In the genomic region with DNA sequence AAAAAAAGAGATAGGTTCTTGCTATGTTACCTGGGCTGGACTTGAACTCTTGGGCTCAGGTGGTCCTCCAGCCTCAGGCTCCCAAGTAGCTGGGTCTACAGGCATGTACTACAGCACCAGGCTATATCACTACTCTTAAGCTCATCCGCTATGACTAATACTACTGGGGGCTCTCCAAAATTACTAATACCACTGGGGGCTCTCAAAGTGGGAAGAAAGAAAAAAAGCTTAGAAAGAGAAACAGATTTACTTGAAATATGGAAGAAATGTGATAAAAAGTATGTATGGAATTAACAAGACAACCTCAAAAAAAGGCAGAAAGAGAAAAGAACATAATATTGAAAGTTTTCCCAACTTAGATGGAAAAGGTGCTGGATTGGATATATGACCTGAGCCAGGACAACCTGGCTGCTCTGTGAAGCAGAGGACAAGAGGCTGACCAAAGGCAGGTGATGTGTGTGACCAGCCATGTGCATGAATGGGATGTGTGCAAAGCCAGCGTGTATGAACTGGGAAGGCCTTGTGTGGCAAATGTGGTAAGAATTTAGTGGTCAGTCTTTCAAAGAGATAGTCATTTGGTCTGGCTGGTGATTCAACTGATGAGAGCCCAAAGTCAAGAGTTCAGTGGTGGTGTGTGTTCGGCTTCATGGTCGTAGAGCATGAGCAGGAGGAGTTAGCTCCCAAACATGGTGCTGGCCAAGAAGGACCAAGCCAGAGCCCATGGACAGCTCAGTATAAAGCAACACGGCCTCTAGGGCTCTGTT, we compare ENCODE assay signal across 11 cellular contexts.
DNase-seq lines count a peak whose midpoint lies in the region; ATAC-seq and TF ChIP-seq lines count a peak whose summit lies in the region.
"Had no signal": no experiment of that assay in that cellular context is flagged by ENCODE, and none has a peak within 500 bp of the region (broad histone marks: within the 10 kb centered on the region; RNA-seq: fewer than 3 reads in every experiment).

No MANE protein-coding gene starts in this region.

- H3K36me3 ChIP-seq in vagina (no peaks in the 10 kb centered on the region), lower lobe of right lung (peaks cover 36% of the 10 kb centered on the region), esophagus squamous epithelium (peaks cover 0 to 16% (median 0%) of the 10 kb centered on the region in 3 donors)

- TF ChIP-seq CTCF in vagina (IDR thresholded peaks at IDR 0.05) (no peak), lower lobe of right lung (IDR thresholded peaks at IDR 0.05) (no peak), esophagus squamous epithelium (IDR thresholded peaks at IDR 0.05) (no peak)

- H3K9me3 Mint-ChIP-seq in activated naive CD4-positive, alpha-beta T cell treated with anti-CD3 and anti-CD28 coated beads for 36 hours: no peaks in the 10 kb centered on the region
- H3K9me3 Mint-ChIP-seq in stimulated activated naive B cell treated with anti-CD40 and anti-IgM and Interleukin-4, amounts not matched to agents 10 μg/mL and 1 μg/mL and 100 μg/mL, for 72 hours: no peaks in the 10 kb centered on the region
- H3K9me3 Mint-ChIP-seq: neural crest cell had no signal

- TF ChIP-seq POLR2A in vagina (IDR thresholded peaks at IDR 0.05): no peak
- TF ChIP-seq POLR2A in esophagus squamous epithelium (IDR thresholded peaks at IDR 0.05): no peak

- DNase-seq in activated naive CD4-positive, alpha-beta T cell treated with anti-CD3 and anti-CD28 coated beads for 36 hours: no peak
- no peak for DNase-seq in activated naive CD4-positive, alpha-beta T cell treated with Interleukin-2 at 50 U/mL for 16 hours
- peak; percentile 85 for DNase-seq in amniotic epithelial cell (ENCODE audit: low read depth)
- DNase-seq in stimulated activated naive B cell treated with anti-CD40 and anti-IgM and Interleukin-4, amounts not matched to agents 10 μg/mL and 1 μg/mL and 100 μg/mL, for 72 hours: no peak
- DNase-seq in vagina (ENCODE audit: extremely low spot score in 2 of 2): no peak
- no peak for DNase-seq in lower lobe of right lung
- no peak for DNase-seq in esophagus squamous epithelium (lab: John Stamatoyannopoulos, UW)
- DNase-seq: hippocampal formation, NCI-H1105 had no signal

- intact Hi-C loops in activated naive CD4-positive, alpha-beta T cell treated with anti-CD3 and anti-CD28 coated beads for 36 hours (cut with micrococcal nuclease): loop anchor here (10.0 kb wide), 1 partner anchor 218 kb away; no protein-coding TSS in a partner anchor
- intact Hi-C loops in vagina (cut with DNase I) (no loop called here), lower lobe of right lung (cut with DNase I) (no loop called here), esophagus squamous epithelium (cut with DNase I) (no loop called here)

- WGBS in esophagus squamous epithelium, 2 donors: 77 to 97% methylated on average over 5 of the region's 5 CpGs

- H3K27ac ChIP-seq in vagina (no peak overlapping the region), lower lobe of right lung (no peak overlapping the region), esophagus squamous epithelium (no peak overlapping the region)

- H3K27me3 ChIP-seq in vagina: no peaks in the 10 kb centered on the region
- H3K27me3 ChIP-seq in lower lobe of right lung (ENCODE audit: low read depth): no peaks in the 10 kb centered on the region
- H3K27me3 ChIP-seq in esophagus squamous epithelium: no peaks in the 10 kb centered on the region

- ATAC-seq in HG03108 (IDR thresholded peaks at IDR 0.05; ENCODE audit: unreplicated experiment) (peak; percentile 53), lower lobe of right lung (no peak)
- peak; percentile 29 to 57 for ATAC-seq in stimulated activated naive B cell treated with anti-CD40 and anti-IgM and Interleukin-4, amounts not matched to agents 10 μg/mL and 1 μg/mL and 100 μg/mL, for 72 hours (replicated peaks)

- peak overlapping the region; percentile 90 for H3K27ac Mint-ChIP-seq in activated naive CD4-positive, alpha-beta T cell treated with anti-CD3 and anti-CD28 coated beads for 36 hours
- peak overlapping the region; percentile 39 for H3K27ac Mint-ChIP-seq in stimulated activated naive B cell treated with anti-CD40 and anti-IgM and Interleukin-4, amounts not matched to agents 10 μg/mL and 1 μg/mL and 100 μg/mL, for 72 hours

- CTCF ChIA-PET in activated naive CD4-positive, alpha-beta T cell treated with anti-CD3 and anti-CD28 coated beads for 36 hours (lab: Charles Lee): interaction anchor here (0.5 to 2.2 kb wide), 3 partner anchors 15 to 911 kb away, joined by 3 to 10 read pairs (median 3); no protein-coding TSS in a partner anchor

- no peaks in the 10 kb centered on the region for H3K36me3 Mint-ChIP-seq in activated naive CD4-positive, alpha-beta T cell treated with anti-CD3 and anti-CD28 coated beads for 36 hours (ENCODE audit: low read depth)
- H3K36me3 Mint-ChIP-seq in stimulated activated naive B cell treated with anti-CD40 and anti-IgM and Interleukin-4, amounts not matched to agents 10 μg/mL and 1 μg/mL and 100 μg/mL, for 72 hours: peaks cover 26 to 37% of the 10 kb centered on the region in 2 donors

- H3K4me3 ChIP-seq in vagina: no peak overlapping the region
- no peak overlapping the region for H3K4me3 ChIP-seq in lower lobe of right lung
- no peak overlapping the region for H3K4me3 ChIP-seq in esophagus squamous epithelium

- peak overlapping the region; percentile 1 for H3K4me3 Mint-ChIP-seq in activated naive CD4-positive, alpha-beta T cell treated with anti-CD3 and anti-CD28 coated beads for 36 hours
- no peak overlapping the region for H3K4me3 Mint-ChIP-seq in stimulated activated naive B cell treated with anti-CD40 and anti-IgM and Interleukin-4, amounts not matched to agents 10 μg/mL and 1 μg/mL and 100 μg/mL, for 72 hours
- H3K4me3 Mint-ChIP-seq: neural crest cell had no signal

- H3K4me1 ChIP-seq in vagina: peaks cover 48% of the 10 kb centered on the region
- peaks cover 34% of the 10 kb centered on the region for H3K4me1 ChIP-seq in lower lobe of right lung
- H3K4me1 ChIP-seq in esophagus squamous epithelium: peaks cover 0 to 31% (median 3%) of the 10 kb centered on the region in 3 donors

- H3K4me1 Mint-ChIP-seq in activated naive CD4-positive, alpha-beta T cell treated with anti-CD3 and anti-CD28 coated beads for 36 hours (ENCODE audit: low read depth): peaks cover 77% of the 10 kb centered on the region
- H3K4me1 Mint-ChIP-seq in stimulated activated naive B cell treated with anti-CD40 and anti-IgM and Interleukin-4, amounts not matched to agents 10 μg/mL and 1 μg/mL and 100 μg/mL, for 72 hours: peaks cover 39 to 67% of the 10 kb centered on the region in 2 donors
- H3K4me1 Mint-ChIP-seq: neural crest cell had no signal

- no peaks in the 10 kb centered on the region for H3K27me3 Mint-ChIP-seq in activated naive CD4-positive, alpha-beta T cell treated with anti-CD3 and anti-CD28 coated beads for 36 hours (ENCODE audit: low read depth)
- no peaks in the 10 kb centered on the region for H3K27me3 Mint-ChIP-seq in stimulated activated naive B cell treated with anti-CD40 and anti-IgM and Interleukin-4, amounts not matched to agents 10 μg/mL and 1 μg/mL and 100 μg/mL, for 72 hours

- H3K9me3 ChIP-seq in vagina (no peaks in the 10 kb centered on the region), lower lobe of right lung (no peaks in the 10 kb centered on the region), esophagus squamous epithelium (no peaks in the 10 kb centered on the region)

Comparison
In these comparisons a context has a peak if more than half of its experiments do, and no peak if none do; other contexts are left out.
1. ATAC-seq: peak in HG03108 (single experiment) and stimulated activated naive B cell treated with anti-CD40 and anti-IgM and Interleukin-4, amounts not matched to agents 10 μg/mL and 1 μg/mL and 100 μg/mL, for 72 hours (2 of 2); none in lower lobe of right lung (0 of 2).